Comparison of ENCODE assay signal across 8 cellular contexts in the genomic region with DNA sequence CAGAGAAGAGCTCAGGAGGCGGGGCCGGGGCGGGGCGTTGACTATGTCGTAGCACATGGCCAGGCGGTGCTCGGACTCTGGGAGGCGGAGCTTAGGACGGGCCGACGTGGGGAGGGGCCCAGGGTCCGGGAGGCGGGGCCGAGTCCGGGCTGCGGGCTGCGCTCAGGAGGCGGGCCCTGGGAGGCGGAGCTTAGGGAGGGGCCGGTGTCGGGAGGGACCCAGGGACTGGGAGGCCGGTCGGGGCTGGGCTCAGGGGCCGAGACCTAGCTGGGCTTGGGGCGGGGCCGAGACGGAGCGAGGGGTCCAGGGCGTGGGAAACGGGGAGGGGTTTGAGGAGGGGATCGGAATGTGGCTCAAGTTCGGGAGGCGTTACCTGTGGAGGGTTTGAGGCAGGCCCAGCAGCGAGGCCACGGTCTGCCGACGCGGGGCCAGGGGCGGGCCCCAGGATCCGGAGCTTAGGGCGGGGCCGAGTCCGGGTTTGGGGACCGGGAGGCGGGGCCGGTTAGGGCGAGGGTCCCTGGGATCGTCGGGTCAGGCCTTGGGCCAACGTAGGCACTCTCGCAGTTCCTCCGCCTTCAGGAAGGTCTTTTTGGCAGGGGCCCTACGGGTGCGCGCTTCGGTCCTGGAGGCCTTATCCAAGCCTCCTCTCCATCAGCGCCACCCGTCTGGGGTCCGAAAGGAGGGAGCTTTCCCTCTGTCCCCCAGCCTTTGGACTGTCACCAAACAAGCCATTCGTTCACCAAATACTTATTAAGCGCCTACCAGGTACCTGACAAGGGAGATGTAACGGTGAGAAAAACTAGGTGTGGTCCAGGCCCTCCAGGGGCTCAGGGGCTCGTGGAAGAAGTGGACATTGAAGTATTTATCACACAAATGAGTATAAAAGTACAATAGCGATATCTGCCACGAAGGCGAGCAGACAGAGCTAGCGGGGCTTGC. TPM values are rescaled to one million over a fixed set of nuclear protein-coding genes. Genes with fewer than 3 reads are reported as not detected.
DNase-seq lines count a peak whose midpoint lies in the region; ATAC-seq and TF ChIP-seq lines count a peak whose summit lies in the region.
"Not testable (repeated sequence)": the region's sequence is repeated elsewhere in the genome, so short reads cannot be mapped to it uniquely, and the experiment has no call there.

No MANE protein-coding gene starts in this region.

- CTCF ChIA-PET in AG04449 (lab: Yijun Ruan, JAX), result not testable (repeated sequence)

- H3K36me3 Mint-ChIP-seq in activated T-helper 17 cell treated with anti-CD3 and anti-CD28 coated beads, Interleukin-2, amount 50 U/mL, for 72 hours (ENCODE audit: low read depth), result not testable (repeated sequence)

- H3K4me1 Mint-ChIP-seq in activated T-helper 17 cell treated with anti-CD3 and anti-CD28 coated beads, Interleukin-2, amount 50 U/mL, for 72 hours, result peaks cover 12% of the 10 kb centered on the region

- not testable (repeated sequence) for H3K9me3 Mint-ChIP-seq in activated T-helper 17 cell treated with anti-CD3 and anti-CD28 coated beads, Interleukin-2, amount 50 U/mL, for 72 hours

- H3K27ac ChIP-seq in HUES48 (ENCODE audit: low read depth, low read length), result peak overlapping the region; percentile 55
- H3K27ac ChIP-seq in RWPE2 (ENCODE audit: poor library complexity, severe bottlenecking), result peak overlapping the region; percentile 29
- peak overlapping the region; percentile 55 to 80 for H3K27ac ChIP-seq in lung (ENCODE audit: low read depth in 1 of 2, low read length in 1 of 2)

- H3K9ac ChIP-seq in HUES48 (ENCODE audit: low read depth, low read length), result 0 out of 2 replicates have a peak overlapping the region, but pooled peaks have one; percentile 26

- POLR2A ChIA-PET in AG04449 (lab: Yijun Ruan, JAX), result not testable (repeated sequence)

- not testable (repeated sequence) for H3K36me3 ChIP-seq in HUES48 (ENCODE audit: control insufficient read depth, insufficient read depth, low read length); RWPE2 (ENCODE audit: low read depth); lung (ENCODE audit: control insufficient read depth in 2 of 2, insufficient read depth in 2 of 2, low read length in 2 of 2)

- H3K27me3 ChIP-seq in HUES48 (ENCODE audit: control insufficient read depth, insufficient read depth, low read length); RWPE2 (ENCODE audit: insufficient read depth, poor library complexity, severe bottlenecking); lung (ENCODE audit: control insufficient read depth, insufficient read depth): not testable (repeated sequence)

- peak; percentile 70 for ATAC-seq in GM19397 (IDR thresholded peaks at IDR 0.05; ENCODE audit: unreplicated experiment)
- ATAC-seq in RWPE2 (ENCODE audit: low read depth), result 0 out of 3 replicates have a peak, but pooled peaks have one; percentile 35
- peak; percentile 75 for ATAC-seq in activated T-helper 17 cell treated with anti-CD3 and anti-CD28 coated beads, Interleukin-2, amount 50 U/mL, for 72 hours (replicated peaks)
- ATAC-seq in lung (ENCODE audit: insufficient read depth, low FRiP score), result not testable (repeated sequence)

- peak overlapping the region; percentile 84 for H3K4me3 Mint-ChIP-seq in activated T-helper 17 cell treated with anti-CD3 and anti-CD28 coated beads, Interleukin-2, amount 50 U/mL, for 72 hours

- peak; percentile 1 for DNase-seq in AG04449 (ENCODE audit: low read depth, low spot score)
- not testable (repeated sequence) for DNase-seq in RWPE2 (ENCODE audit: low spot score); epithelial cell of proximal tubule (ENCODE audit: low read depth)
- DNase-seq in lung (ENCODE audit: low spot score), result peak; percentile 83
- peak; percentile 92 to 95 for DNase-seq in stimulated activated CD4-positive, alpha-beta T cell treated with anti-CD3 and anti-CD28 coated beads, Interleukin-1b, Interleukin-23, amount 100 ng/mL, for 4 hours (ENCODE audit: low read depth in 2 of 2)

- not testable (repeated sequence) for H3K9me3 ChIP-seq in HUES48 (ENCODE audit: control insufficient read depth, insufficient read depth, low read length); RWPE2 (ENCODE audit: severe bottlenecking); lung (ENCODE audit: control insufficient read depth in 2 of 2, insufficient read depth in 1 of 2, low read length in 1 of 2)

- TF ChIP-seq CTCF in AG04449 (IDR thresholded peaks at IDR 0.05; ENCODE audit: insufficient read depth, low read length, missing control alignments); RWPE2 (IDR thresholded peaks at IDR 0.05; ENCODE audit: poor library complexity, severe bottlenecking); epithelial cell of proximal tubule (conservative IDR thresholded peaks at IDR 0.05; ENCODE audit: low read depth, low read length); lung (IDR thresholded peaks at IDR 0.05; ENCODE audit: control extremely low read depth, extremely low read depth): not testable (repeated sequence)

- not testable (repeated sequence) for H3K27me3 Mint-ChIP-seq in activated T-helper 17 cell treated with anti-CD3 and anti-CD28 coated beads, Interleukin-2, amount 50 U/mL, for 72 hours

- H3K4me1 ChIP-seq in HUES48 (ENCODE audit: control insufficient read depth, insufficient read depth, low read length); RWPE2 (ENCODE audit: insufficient read depth, poor library complexity, severe bottlenecking); lung (ENCODE audit: control insufficient read depth in 2 of 2, insufficient read depth in 2 of 2, low read length in 2 of 2): not testable (repeated sequence)

- H3K27ac Mint-ChIP-seq in activated T-helper 17 cell treated with anti-CD3 and anti-CD28 coated beads, Interleukin-2, amount 50 U/mL, for 72 hours, result peak overlapping the region; percentile 78

- peak overlapping the region; percentile 60 for H3K4me3 ChIP-seq in AG04449 (ENCODE audit: low read depth, low read length)
- peak overlapping the region; percentile 70 for H3K4me3 ChIP-seq in HUES48 (ENCODE audit: low read depth, low read length)
- peak overlapping the region; percentile 73 for H3K4me3 ChIP-seq in RWPE2 (ENCODE audit: severe bottlenecking)
- H3K4me3 ChIP-seq in epithelial cell of proximal tubule (ENCODE audit: low read depth, low read length), result peak overlapping the region; percentile 72
- peak overlapping the region; percentile 50 for H3K4me3 ChIP-seq in lung

- WGBS in lung, 2 donors, result 1% methylated on average over 42 to 56 of the region's 67 CpGs

RNA-seq across cellular contexts. Expression of gene EEF2KMT, which starts 0.9 kb away (rescaled TPM):
- total RNA-seq in activated T-helper 17 cell treated with anti-CD3 and anti-CD28 coated beads, Interleukin-2, amount 50 U/mL, for 72 hours, result 10 to 100 TPM in 1 of 2 donors, 1 to 10 TPM in 1; 7.3 to 11.7 TPM
- 9.4 and 34.4 TPM in 2 replicates for total RNA-seq in epithelial cell of proximal tubule
- total RNA-seq in lung, result 10 to 100 TPM in 1 of 2 donors, 1 to 10 TPM in 1; 3.4 to 13.8 TPM
- 10 to 100 TPM in 1 of 2 donors, 1 to 10 TPM in 1; 6.6 to 14.2 TPM for polyA plus RNA-seq in lung

RNA-seq across cellular contexts. Expression of gene ALG1, which starts 26.8 kb away (rescaled TPM):
- total RNA-seq in activated T-helper 17 cell treated with anti-CD3 and anti-CD28 coated beads, Interleukin-2, amount 50 U/mL, for 72 hours, result 10 to 100 TPM; 15.1 to 38.1 TPM
- total RNA-seq in epithelial cell of proximal tubule, result 21.9 and 31.9 TPM in 2 replicates
- total RNA-seq in lung, result 10 to 100 TPM; 19.6 to 31.7 TPM
- polyA plus RNA-seq in lung, result 10 to 100 TPM; 21.2 to 27.3 TPM

RNA-seq across cellular contexts. Expression of gene C16orf89, which starts 32.7 kb away (rescaled TPM):
- not detected for total RNA-seq in activated T-helper 17 cell treated with anti-CD3 and anti-CD28 coated beads, Interleukin-2, amount 50 U/mL, for 72 hours
- total RNA-seq in epithelial cell of proximal tubule (not detected in 2 replicates), lung (100 to 1,000 TPM in 1 of 2 donors, 10 to 100 TPM in 1; 93.1 to 101 TPM)
- polyA plus RNA-seq in lung, result 100 to 1,000 TPM in 1 of 2 donors, 10 to 100 TPM in 1; 39.2 to 356 TPM

Comparison
In these comparisons a context has a peak if more than half of its experiments do, and no peak if none do; other contexts are left out.
1. RNA of gene C16orf89, which starts 32.7 kb away (total RNA-seq): 93.1 to 101 TPM in lung; not detected in activated T-helper 17 cell treated with anti-CD3 and anti-CD28 coated beads, Interleukin-2, amount 50 U/mL, for 72 hours and not detected in epithelial cell of proximal tubule; every median in the first group is over 10 times any median in the second.
2. Peak in every context shown above with its lines, with median percentiles within 50 percentile points of each other: H3K4me3 ChIP-seq and H3K27ac ChIP-seq.